ENCODE assay signal across 1 cellular context in genomic region chr10:129114588-129114987, GRCh38.
TF ChIP-seq lines count a peak whose summit lies in the region.

No MANE protein-coding gene starts in this region.

TF ChIP-seq in IMR-90, 13 proteins besides CTCF, POLR2A, EP300 and RAD21 (continued from another document):
- TF ChIP-seq ELK1 (IDR thresholded peaks at IDR 0.05; ENCODE audit: borderline replicate concordance, low read depth, low read length), result no peak
- no peak for TF ChIP-seq USF2 (IDR thresholded peaks at IDR 0.05; ENCODE audit: low read depth, low read length)
- TF ChIP-seq CEBPB (IDR thresholded peaks at IDR 0.05; ENCODE audit: low read depth, low read length), result no peak
TF ChIP-seq in IMR-90: peak in this region for 0.
